Comparison of ENCODE assay signal across 10 cellular contexts in the genomic region with DNA sequence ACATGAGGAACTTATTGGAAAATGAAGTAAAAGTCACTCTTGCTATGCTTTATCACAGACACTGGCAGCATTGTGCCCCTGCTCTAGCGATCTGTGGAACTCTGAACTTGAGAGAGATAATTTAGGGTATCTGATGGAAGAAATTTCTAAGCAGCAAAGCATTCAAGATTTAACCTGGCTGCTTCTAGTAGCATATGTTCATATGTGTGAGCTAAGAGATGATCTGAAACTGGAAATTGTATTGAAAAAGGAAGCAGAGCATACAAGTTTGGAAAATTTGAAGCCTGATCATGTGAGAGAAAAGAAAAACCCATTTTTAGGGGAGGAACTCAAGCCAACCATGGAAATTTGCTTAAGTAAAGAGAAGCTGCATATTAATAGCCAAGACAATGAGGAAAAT.
"Had no signal": no experiment of that assay in that cellular context is flagged by ENCODE, and none has a peak within 500 bp of the region (broad histone marks: within the 10 kb centered on the region; RNA-seq: fewer than 3 reads in every experiment).

No MANE protein-coding gene starts in this region.

- H2AFZ ChIP-seq: GM23338 had no signal

- ATAC-seq: GM23338, K562 had no signal

- H3K27ac ChIP-seq: HL-60 had no signal

- FAIRE-seq: H1, H54, K562 had no signal

- H3K4me3 ChIP-seq: GM23338, K562 had no signal

- H3K4me2 ChIP-seq: GM23338 had no signal

- DNase-seq: H9, HCEC 1CT, HFFc6, IMR-90, KG1 had no signal
